Comparison of ENCODE assay signal across 14 cellular contexts in the genomic region with DNA sequence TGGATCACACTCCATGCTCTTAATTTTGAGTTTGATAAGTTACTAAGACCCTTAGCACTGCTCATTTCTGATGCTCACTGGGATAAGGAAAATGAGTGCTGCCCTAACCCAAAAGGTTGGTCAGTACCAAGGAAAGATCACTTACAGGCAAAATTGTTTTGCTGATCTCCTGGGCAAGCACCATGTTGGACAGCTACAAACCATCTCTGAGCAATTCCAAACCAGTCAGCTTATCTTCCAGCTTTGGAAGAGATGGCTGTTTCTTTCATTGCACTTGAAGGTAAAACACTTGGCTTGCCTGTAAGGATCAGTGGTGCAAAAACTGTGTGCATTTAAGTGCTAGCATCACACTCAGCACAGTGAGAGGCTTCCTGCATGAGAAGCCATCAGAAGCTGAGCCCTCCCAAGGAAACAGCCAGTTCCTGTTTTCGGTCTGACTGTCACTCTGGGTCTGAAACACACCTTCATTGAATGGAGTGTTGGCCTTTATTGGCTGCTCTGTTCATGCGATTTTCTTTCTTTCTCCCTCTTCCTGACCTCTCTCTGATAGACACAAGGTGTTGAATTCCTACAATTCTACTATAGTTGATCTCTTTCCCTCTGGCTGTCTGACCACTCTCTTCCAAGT.
DNase-seq lines count a peak whose midpoint lies in the region; ATAC-seq, FAIRE-seq and TF ChIP-seq lines count a peak whose summit lies in the region.
"Had no signal": no experiment of that assay in that cellular context is flagged by ENCODE, and none has a peak within 500 bp of the region (broad histone marks: within the 10 kb centered on the region; RNA-seq: fewer than 3 reads in every experiment).

No MANE protein-coding gene starts in this region.

- ATAC-seq in GM19023 (IDR thresholded peaks at IDR 0.05; ENCODE audit: unreplicated experiment), result peak; percentile 86
- peak; percentile 99 for ATAC-seq in GM21717 (IDR thresholded peaks at IDR 0.05; ENCODE audit: unreplicated experiment)
- peak; percentile 98 for ATAC-seq in HG03139 (IDR thresholded peaks at IDR 0.05; ENCODE audit: unreplicated experiment)
- no peak for ATAC-seq in WTC11
- ATAC-seq in stimulated activated naive CD8-positive, alpha-beta T cell treated with anti-CD3 and anti-CD28 coated beads, Interleukin-15, Interleukin-2, amounts not matched to agents 100 U/mL and 50 U/mL, for 24 hours, result no peak

- CTCF ChIA-PET in H1 (lab: Charles Lee; ENCODE audit: partially characterized antibody), result interaction anchor here (0.7 to 1.4 kb wide), 3 partner anchors 11 to 244 kb away, joined by 3 read pairs; no protein-coding TSS in a partner anchor
- CTCF ChIA-PET in WTC11 (lab: Charles Lee), result interaction anchor here (1.1 kb wide), 1 partner anchor 14 kb away, joined by 6 read pairs; no protein-coding TSS in a partner anchor

- no peaks in the 10 kb centered on the region for H3K79me2 ChIP-seq in H1 (ENCODE audit: control insufficient read depth in 1 of 2, insufficient read depth in 2 of 2, low read length in 2 of 2)

- H2AFZ ChIP-seq in H1 (ENCODE audit: low read length), result peak overlapping the region; percentile 28; the same call in 1 of the 2 replicates

- H2BK20ac ChIP-seq in H1 (ENCODE audit: low read length), result no peak overlapping the region

- H4K5ac ChIP-seq in H1 (ENCODE audit: insufficient read length, low read depth, low read length), result no peak overlapping the region

- H4K20me1 ChIP-seq in H1 (replicated peaks in 1 of 2; ENCODE audit: control insufficient read depth in 1 of 2, insufficient read depth in 2 of 2, low read length in 2 of 2), result no peaks in the 10 kb centered on the region

- POLR2A ChIA-PET in H1 (lab: Charles Lee; ENCODE audit: partially characterized antibody) (interaction anchor here (1.1 kb wide), 1 partner anchor 16 kb away, joined by 4 read pairs; no protein-coding TSS in a partner anchor), WTC11 (lab: Charles Lee) (no interaction called here)

- DNase-seq in H1 (ENCODE audit: low read depth in 1 of 2, low spot score in 2 of 2) (no peak), WTC11 (ENCODE audit: low spot score) (no peak), NCI-H446 (lab: John Stamatoyannopoulos, UW) (no peak)
- no peak for DNase-seq in stimulated activated naive CD8-positive, alpha-beta T cell treated with anti-CD3 and anti-CD28 coated beads, Interleukin-15, Interleukin-2, amounts not matched to agents 100 U/mL and 50 U/mL, for 24 hours
- DNase-seq: anterior cingulate cortex, NCI-H187 treated with DMSO at 0.1 percent for 48 hours, transverse colon had no signal

- H3K14ac ChIP-seq in H1 (ENCODE audit: insufficient read length), result no peak overlapping the region

- no peak for TF ChIP-seq EP300 in H1 (IDR thresholded peaks at IDR 0.05; ENCODE audit: borderline replicate concordance in 1 of 2, low read depth in 2 of 2, low read length in 2 of 2)

- H3K36me3 ChIP-seq in H1 (ENCODE audit: control insufficient read depth in 2 of 4, insufficient read depth in 4 of 4, low read length in 3 of 4), result no peaks in the 10 kb centered on the region
- H3K36me3 ChIP-seq: neutrophil, SJSA1, transverse colon had no signal

- H2BK15ac ChIP-seq in H1 (ENCODE audit: low read length), result no peak overlapping the region

- TF ChIP-seq RAD21 in H1 (IDR thresholded peaks at IDR 0.05 in 1 of 2, conservative IDR thresholded peaks at IDR 0.05 in 1 of 2; ENCODE audit: low read depth in 2 of 2, low read length in 2 of 2), result no peak

- H3K4me1 Mint-ChIP-seq in WTC11, result peaks cover 13% of the 10 kb centered on the region

- peaks cover 0 to 4% (median 0%) of the 10 kb centered on the region in 4 experiments; a peak in 1 of 7 replicates for H3K4me1 ChIP-seq in H1 (replicated peaks in 1 of 4; ENCODE audit: control insufficient read depth in 3 of 4, insufficient read depth in 4 of 4, low read length in 3 of 4)
- H3K4me1 ChIP-seq: SJSA1, transverse colon had no signal

- TF ChIP-seq CTCF in H1 (IDR thresholded peaks at IDR 0.05; ENCODE audit: control extremely low read depth in 1 of 3, insufficient read depth in 1 of 3, low read depth in 1 of 3, low read length in 3 of 3) (no peak), WTC11 (IDR thresholded peaks at IDR 0.05) (no peak)

- H3K27ac ChIP-seq in H1 (ENCODE audit: low read depth, low read length), result no peak overlapping the region
- H3K27ac ChIP-seq: epithelial cell of prostate, neutrophil, SJSA1, transverse colon had no signal

- no peak overlapping the region for H2BK5ac ChIP-seq in H1 (ENCODE audit: low read depth, low read length)

- no peak overlapping the region for H3K18ac ChIP-seq in H1 (ENCODE audit: extremely low read depth, low read length)

- H3K36me3 Mint-ChIP-seq in WTC11, result no peaks in the 10 kb centered on the region

- no peak overlapping the region for H3K56ac ChIP-seq in H1 (replicated peaks; ENCODE audit: insufficient read length, low read depth, low read length)

- H3K4me2 ChIP-seq in H1 (ENCODE audit: insufficient read depth in 1 of 2, low read depth in 2 of 2, low read length in 2 of 2), result no peak overlapping the region

- H3K9me3 Mint-ChIP-seq in WTC11, result peaks cover 21% of the 10 kb centered on the region

- no peaks in the 10 kb centered on the region for H3K9me3 ChIP-seq in H1 (ENCODE audit: insufficient read depth in 2 of 2, low read depth in 1 of 2, low read length in 1 of 2)
- H3K9me3 ChIP-seq: neutrophil, SJSA1, transverse colon had no signal

- H3K27me3 Mint-ChIP-seq in WTC11 (ENCODE audit: low read depth), result no peaks in the 10 kb centered on the region

- WGBS in H1 (ENCODE audit: extremely low coverage in 1 of 2, insufficient coverage in 1 of 2, insufficient read length in 1 of 2, insufficient replicate concordance in 2 of 2, low coverage in 1 of 2, low lambda C conversion rate in 2 of 2, missing lambda C conversion rate in 1 of 2), 2 experiments, result 75% methylated on average over 2 of the region's 2 CpGs; no CpG with 5 or more reads in 1 of the 2 experiments

- no peak overlapping the region for H2BK12ac ChIP-seq in H1 (ENCODE audit: low read depth, low read length)

- no peak overlapping the region for H3K4me3 Mint-ChIP-seq in WTC11

- H3K27ac Mint-ChIP-seq in WTC11, result no peak overlapping the region

- peaks cover 3% of the 10 kb centered on the region; the same call in 1 of the 2 replicates for H3K23me2 ChIP-seq in H1 (ENCODE audit: low read depth, low read length)

- no peak overlapping the region for H3K23ac ChIP-seq in H1 (ENCODE audit: insufficient read length)

- no peak for TF ChIP-seq POLR2A in H1 (IDR thresholded peaks at IDR 0.05; ENCODE audit: control extremely low read depth in 1 of 2, low read depth in 2 of 2, low read length in 2 of 2)

- no peak overlapping the region for H2AK5ac ChIP-seq in H1 (ENCODE audit: low read depth, low read length)

- no peak overlapping the region for H2BK120ac ChIP-seq in H1 (replicated peaks; ENCODE audit: low read depth, low read length)

- no peak overlapping the region for H4K8ac ChIP-seq in H1 (ENCODE audit: extremely low read depth, insufficient read depth, low read length)

- H3K4ac ChIP-seq in H1 (replicated peaks; ENCODE audit: insufficient read length, low read depth, low read length), result no peak overlapping the region

- H3K9ac ChIP-seq in H1 (replicated peaks in 1 of 4; ENCODE audit: extremely low read depth in 1 of 4, low read depth in 3 of 4, low read length in 3 of 4), result no peak overlapping the region; a peak in 1 of 7 replicates

- no peak overlapping the region for H4K91ac ChIP-seq in H1 (replicated peaks; ENCODE audit: insufficient read length, low read length)

- H3K27me3 ChIP-seq in H1 (replicated peaks in 1 of 4; ENCODE audit: control insufficient read depth in 3 of 4, extremely low read depth in 1 of 4, insufficient read depth in 3 of 4, low read length in 3 of 4), result no peaks in the 10 kb centered on the region
- H3K27me3 ChIP-seq: neutrophil, SJSA1 had no signal

- H3K4me3 ChIP-seq in H1 (ENCODE audit: extremely low read depth in 1 of 4, insufficient read depth in 2 of 4, low read depth in 3 of 4, low read length in 4 of 4), result no peak overlapping the region
- H3K4me3 ChIP-seq: SJSA1, transverse colon had no signal

- H3K79me1 ChIP-seq in H1 (ENCODE audit: low read depth, low read length), result no peaks in the 10 kb centered on the region

- FAIRE-seq in H1 (lab: Jason Lieb, UNC), result no peak
- FAIRE-seq: islet of Langerhans had no signal

TF ChIP-seq in H1, 55 proteins besides CTCF, POLR2A, EP300 and RAD21 (continues in another document):
- TF ChIP-seq TAF1 (IDR thresholded peaks at IDR 0.05; ENCODE audit: low read depth, low read length), result no peak
- no peak for TF ChIP-seq SRF (IDR thresholded peaks at IDR 0.05; ENCODE audit: low read depth, low read length)

TF ChIP-seq in WTC11, 78 proteins besides CTCF, POLR2A, EP300 and RAD21 (continues in another document):
- TF ChIP-seq FOXK1 (CRISPR knock-in tag; IDR thresholded peaks at IDR 0.05) (no peak), ZNF232 (CRISPR knock-in tag; IDR thresholded peaks at IDR 0.05) (no peak), MXD4 (CRISPR knock-in tag; IDR thresholded peaks at IDR 0.05; ENCODE audit: borderline replicate concordance) (no peak), MYBL2 (CRISPR knock-in tag; IDR thresholded peaks at IDR 0.05) (no peak), CDX4 (CRISPR knock-in tag; IDR thresholded peaks at IDR 0.05; ENCODE audit: borderline replicate concordance) (no peak)
- TF ChIP-seq, protein P1, sequence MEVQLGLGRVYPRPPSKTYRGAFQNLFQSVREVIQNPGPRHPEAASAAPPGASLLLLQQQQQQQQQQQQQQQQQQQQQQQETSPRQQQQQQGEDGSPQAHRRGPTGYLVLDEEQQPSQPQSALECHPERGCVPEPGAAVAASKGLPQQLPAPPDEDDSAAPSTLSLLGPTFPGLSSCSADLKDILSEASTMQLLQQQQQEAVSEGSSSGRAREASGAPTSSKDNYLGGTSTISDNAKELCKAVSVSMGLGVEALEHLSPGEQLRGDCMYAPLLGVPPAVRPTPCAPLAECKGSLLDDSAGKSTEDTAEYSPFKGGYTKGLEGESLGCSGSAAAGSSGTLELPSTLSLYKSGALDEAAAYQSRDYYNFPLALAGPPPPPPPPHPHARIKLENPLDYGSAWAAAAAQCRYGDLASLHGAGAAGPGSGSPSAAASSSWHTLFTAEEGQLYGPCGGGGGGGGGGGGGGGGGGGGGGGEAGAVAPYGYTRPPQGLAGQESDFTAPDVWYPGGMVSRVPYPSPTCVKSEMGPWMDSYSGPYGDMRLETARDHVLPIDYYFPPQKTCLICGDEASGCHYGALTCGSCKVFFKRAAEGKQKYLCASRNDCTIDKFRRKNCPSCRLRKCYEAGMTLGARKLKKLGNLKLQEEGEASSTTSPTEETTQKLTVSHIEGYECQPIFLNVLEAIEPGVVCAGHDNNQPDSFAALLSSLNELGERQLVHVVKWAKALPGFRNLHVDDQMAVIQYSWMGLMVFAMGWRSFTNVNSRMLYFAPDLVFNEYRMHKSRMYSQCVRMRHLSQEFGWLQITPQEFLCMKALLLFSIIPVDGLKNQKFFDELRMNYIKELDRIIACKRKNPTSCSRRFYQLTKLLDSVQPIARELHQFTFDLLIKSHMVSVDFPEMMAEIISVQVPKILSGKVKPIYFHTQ (CRISPR knock-in tag; IDR thresholded peaks at IDR 0.05), result no peak

Comparison
In these comparisons a context has a peak if more than half of its experiments do, and no peak if none do; other contexts are left out.
1. ATAC-seq: peak in GM19023 (single experiment), GM21717 (single experiment) and HG03139 (single experiment); none in WTC11 (single experiment) and stimulated activated naive CD8-positive, alpha-beta T cell treated with anti-CD3 and anti-CD28 coated beads, Interleukin-15, Interleukin-2, amounts not matched to agents 100 U/mL and 50 U/mL, for 24 hours (single experiment).